ENCODE assay signal across 29 cellular contexts in the genomic region with DNA sequence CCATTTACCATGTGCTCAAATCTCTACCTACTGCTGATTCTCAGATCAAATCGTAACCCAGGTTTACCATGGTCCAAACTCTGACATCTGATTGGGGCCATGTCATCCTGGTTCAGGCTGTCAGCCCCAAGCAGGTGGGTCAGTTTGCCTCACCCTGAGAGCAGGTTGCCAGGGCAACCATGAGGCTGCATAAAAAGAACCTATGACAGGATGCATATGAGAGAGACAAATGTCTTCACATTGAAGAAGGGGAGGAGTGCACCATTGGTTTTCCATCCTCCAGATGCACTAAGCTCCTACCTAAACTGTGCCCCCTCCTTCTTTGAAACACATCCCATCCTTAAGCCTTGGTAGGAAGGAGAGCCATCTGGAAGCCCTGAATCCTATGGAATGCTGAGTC. TPM values are rescaled to one million over a fixed set of nuclear protein-coding genes. Genes with fewer than 3 reads are reported as not detected.
"Had no signal": no experiment of that assay in that cellular context is flagged by ENCODE, and none has a peak within 500 bp of the region (broad histone marks: within the 10 kb centered on the region; RNA-seq: fewer than 3 reads in every experiment).

No MANE protein-coding gene starts in this region.

- H3K36me3 ChIP-seq: colonic mucosa, gastroesophageal sphincter, right lobe of liver, transverse colon had no signal

- H3K4me3 Mint-ChIP-seq: activated T-cell treated with anti-CD3 and anti-CD28 coated beads, Interleukin-2, amount 50 U/mL, for 72 hours; immature natural killer cell; naive thymus-derived CD4-positive, alpha-beta T cell; T-helper 2 cell treated with Interferon-gamma antibody and Interleukin-4, amounts not matched to agents 5 μg/mL and 100 μg/mL, for 36 hours had no signal

- H3K9me3 Mint-ChIP-seq: activated naive CD4-positive, alpha-beta T cell treated with anti-CD3 and anti-CD28 coated beads, Interleukin-2, amount 50 U/mL, for 72 hours; activated T-cell treated with anti-CD3 and anti-CD28 coated beads, Interleukin-2, amount 50 U/mL, for 72 hours; immature natural killer cell; naive thymus-derived CD4-positive, alpha-beta T cell; T-helper 2 cell treated with Interferon-gamma antibody and Interleukin-4, amounts not matched to agents 5 μg/mL and 100 μg/mL, for 36 hours had no signal

- H3K4me1 ChIP-seq: colonic mucosa, gastroesophageal sphincter, right lobe of liver, testis, transverse colon had no signal

- H3K36me3 Mint-ChIP-seq: activated naive CD4-positive, alpha-beta T cell treated with anti-CD3 and anti-CD28 coated beads, Interleukin-2, amount 50 U/mL, for 72 hours; naive thymus-derived CD4-positive, alpha-beta T cell had no signal

- ATAC-seq: activated naive CD4-positive, alpha-beta T cell treated with anti-CD3 and anti-CD28 coated beads, Interleukin-2, amount 50 U/mL, for 72 hours; activated T-cell treated with anti-CD3 and anti-CD28 coated beads, Interleukin-2, amount 50 U/mL, for 72 hours; gastroesophageal sphincter; naive thymus-derived CD4-positive, alpha-beta T cell; right lobe of liver; stimulated activated naive CD8-positive, alpha-beta T cell treated with anti-CD3 and anti-CD28 coated beads, Interleukin-15, Interleukin-2, amounts not matched to agents 100 U/mL and 50 U/mL, for 24 hours had no signal

- H3K27ac Mint-ChIP-seq: activated T-cell treated with anti-CD3 and anti-CD28 coated beads, Interleukin-2, amount 50 U/mL, for 72 hours; naive thymus-derived CD4-positive, alpha-beta T cell; T-helper 2 cell treated with Interferon-gamma antibody and Interleukin-4, amounts not matched to agents 5 μg/mL and 100 μg/mL, for 36 hours had no signal

- DNase-seq: activated CD4-positive, alpha-beta T cell treated with anti-CD3 and anti-CD28 coated beads for 4 hours; activated CD4-positive, alpha-beta T cell treated with anti-CD3 and anti-CD28 coated beads, Interleukin-2, amount 50 U/mL, for 4 hours; activated naive CD4-positive, alpha-beta T cell; activated T-cell treated with anti-CD3 and anti-CD28 coated beads for 4 hours; activated T-cell treated with anti-CD3 and anti-CD28 coated beads, Interleukin-2, amount 50 U/mL, for 72 hours; cerebellar nuclear complex; colonic mucosa; dorsolateral prefrontal cortex; effector memory CD4-positive, alpha-beta T cell; hippocampal formation; immature natural killer cell; midbrain; naive thymus-derived CD4-positive, alpha-beta T cell; posterior cingulate gyrus; right lobe of liver; stimulated activated CD4-positive, alpha-beta T cell treated with anti-CD3 and anti-CD28 coated beads, Interleukin-2, amount 100 ng/mL, for 48 hours; stimulated activated naive CD8-positive, alpha-beta T cell treated with anti-CD3 and anti-CD28 coated beads, Interleukin-15, Interleukin-2, amounts not matched to agents 100 U/mL and 50 U/mL, for 24 hours; testis; transverse colon had no signal

- H3K9me3 ChIP-seq: colonic mucosa, gastroesophageal sphincter, right lobe of liver, testis, transverse colon had no signal

- H3K27ac ChIP-seq: colonic mucosa, dorsolateral prefrontal cortex, gastroesophageal sphincter, right lobe of liver, testis, transverse colon, VCaP had no signal

- H3K4me3 ChIP-seq: colonic mucosa, dorsolateral prefrontal cortex, gastroesophageal sphincter, right lobe of liver, testis, transverse colon had no signal

- H3K27me3 ChIP-seq: colonic mucosa, gastroesophageal sphincter, right lobe of liver, testis, transverse colon had no signal

RNA-seq across cellular contexts. Expression of gene PRSS1, which starts 10.2 kb away (rescaled TPM):
- total RNA-seq: activated naive CD4-positive, alpha-beta T cell treated with anti-CD3 and anti-CD28 coated beads, Interleukin-2, amount 50 U/mL, for 72 hours; activated T-cell treated with anti-CD3 and anti-CD28 coated beads, Interleukin-2, amount 50 U/mL, for 72 hours; dorsolateral prefrontal cortex; fibroblast of lung; fibroblast of villous mesenchyme; naive thymus-derived CD4-positive, alpha-beta T cell; right lobe of liver; skeletal muscle tissue; testis; transverse colon; urinary bladder had no signal

RNA-seq across cellular contexts. Expression of gene PRSS2, which starts 11.3 kb away (rescaled TPM):
- total RNA-seq: activated T-cell treated with anti-CD3 and anti-CD28 coated beads, Interleukin-2, amount 50 U/mL, for 72 hours; bronchial epithelial cell; dorsolateral prefrontal cortex; fibroblast of lung; fibroblast of villous mesenchyme; gastroesophageal sphincter; kidney epithelial cell; naive thymus-derived CD4-positive, alpha-beta T cell; skeletal muscle tissue; testis; transverse colon; urinary bladder had no signal
